1 cellular context compared by ENCODE assay signal in genomic region chr7:36037121-36037662, GRCh38.
TF ChIP-seq lines count a peak whose summit lies in the region.

No MANE protein-coding gene starts in this region.

TF ChIP-seq in SK-N-SH treated with all-trans-retinoic acid at 6 μM for 48 hours, 23 proteins besides CTCF, POLR2A, EP300 and RAD21 (continued from another document):
- TF ChIP-seq TSHZ2 (CRISPR knock-in tag; IDR thresholded peaks at IDR 0.05) (peak; percentile 2; the same call in 1 of the 2 replicates), SNAI2 (CRISPR knock-in tag; IDR thresholded peaks at IDR 0.05) (0 out of 2 replicates have a peak, but pooled peaks have one; percentile 7), CREB5 (CRISPR knock-in tag; IDR thresholded peaks at IDR 0.05; ENCODE audit: low read depth) (peak; percentile 76; the same call in 1 of the 2 replicates), ZFP30 (CRISPR knock-in tag; IDR thresholded peaks at IDR 0.05) (no peak), ISL1 (CRISPR knock-in tag; IDR thresholded peaks at IDR 0.05) (peak; percentile 59)
